ENCODE assay signal across 25 cellular contexts in genomic region chr9:114272739-114273431, GRCh38. TPM values are rescaled to one million over a fixed set of nuclear protein-coding genes. Genes with fewer than 3 reads are reported as not detected.
A peak's percentile ranks its signal among the peaks of the same experiment; 100 is the strongest.
DNase-seq lines count a peak whose midpoint lies in the region; ATAC-seq, FAIRE-seq and TF ChIP-seq lines count a peak whose summit lies in the region.
"Had no signal": no experiment of that assay in that cellular context is flagged by ENCODE, and none has a peak within 500 bp of the region (broad histone marks: within the 10 kb centered on the region; RNA-seq: fewer than 3 reads in every experiment).

No MANE protein-coding gene starts in this region.

- no peaks in the 10 kb centered on the region for H3K9me3 ChIP-seq in sigmoid colon
- H3K9me3 ChIP-seq: A549, Peyer's patch, uterus had no signal

- no peak overlapping the region for H3K27ac ChIP-seq in sigmoid colon
- H3K27ac ChIP-seq: A549, Peyer's patch, uterus had no signal

- intact Hi-C loops in sigmoid colon (cut with DNase I): loop anchor here (5.0 kb wide), 1 partner anchor 166 kb away; no protein-coding TSS in a partner anchor

- no peak overlapping the region for H3K4me3 ChIP-seq in sigmoid colon
- H3K4me3 ChIP-seq: A549, GM12878, Peyer's patch, uterus had no signal

- no peak for TF ChIP-seq POLR2A in sigmoid colon (IDR thresholded peaks at IDR 0.05)

- ATAC-seq in esophagus mucosa (peak; percentile 32), GM21526 (IDR thresholded peaks at IDR 0.05; ENCODE audit: low FRiP score, unreplicated experiment) (no peak)
- ATAC-seq: GM12878 had no signal

- peaks cover 0 to 4% (median 0%) of the 10 kb centered on the region in 4 donors for H3K36me3 ChIP-seq in sigmoid colon
- H3K36me3 ChIP-seq: Peyer's patch, uterus had no signal

- no peak for TF ChIP-seq CTCF in sigmoid colon (IDR thresholded peaks at IDR 0.05)

- WGBS in sigmoid colon, 2 donors: 79 to 83% methylated on average over 12 of the region's 12 CpGs

- H3K27me3 ChIP-seq in sigmoid colon: no peaks in the 10 kb centered on the region
- H3K27me3 ChIP-seq: Peyer's patch, uterus had no signal

- TF ChIP-seq EP300 in sigmoid colon (IDR thresholded peaks at IDR 0.05): no peak

- DNase-seq in activated effector memory CD4-positive, alpha-beta T cell treated with anti-CD3 and anti-CD28 coated beads, Interleukin-2, amount 50 U/mL, for 16 hours: peak; percentile 50
- DNase-seq in activated effector memory CD4-positive, alpha-beta T cell treated with Interleukin-2 at 50 U/mL for 16 hours: no peak
- peak; percentile 46 for DNase-seq in NCI-H82 treated with DMSO at 0.1 percent for 48 hours (lab: John Stamatoyannopoulos, UW; ENCODE audit: unreplicated experiment)
- peak; percentile 49 for DNase-seq in sigmoid colon
- DNase-seq in anterior cingulate cortex (lab: John Stamatoyannopoulos, UW): no peak
- DNase-seq in GM19239 (ENCODE audit: insufficient read length, low spot score): no peak
- DNase-seq: activated CD4-positive, alpha-beta memory T cell treated with anti-CD3 and anti-CD28 coated beads, Interleukin-2, amount 10 ng/mL, durations not matched to agents 7 days and 5 days; activated naive CD4-positive, alpha-beta T cell treated with anti-CD3 and anti-CD28 coated beads for 36 hours; NCI-H1417 treated with DMSO at 0.1 percent for 48 hours; NCI-H748 treated with DMSO at 0.1 percent for 48 hours; retina; T-helper 2 cell had no signal

- no peaks in the 10 kb centered on the region for H3K4me1 ChIP-seq in sigmoid colon
- H3K4me1 ChIP-seq: Peyer's patch, uterus had no signal

- FAIRE-seq in GM19239 (lab: Jason Lieb, UNC): no peak
- FAIRE-seq: A549, astrocyte, colon, GM12878, H1 had no signal

RNA-seq across cellular contexts. Expression of gene ORM1, which starts 50.0 kb away (rescaled TPM):
- total RNA-seq in esophagus mucosa (1.6 TPM), sigmoid colon (not detected)
- 1 to 10 TPM in 2 of 3 donors, not detected in 1; 1.1 to 1.8 TPM for polyA plus RNA-seq in sigmoid colon
- total RNA-seq: activated CD4-positive, alpha-beta memory T cell treated with anti-CD3 and anti-CD28 coated beads, Interleukin-2, amount 10 ng/mL, durations not matched to agents 7 days and 5 days; activated naive CD4-positive, alpha-beta T cell treated with anti-CD3 and anti-CD28 coated beads for 36 hours; astrocyte; H1; lower leg skin; Peyer's patch had no signal
- polyA plus RNA-seq: BJ, GM12878, IgD-negative memory B cell had no signal

RNA-seq across cellular contexts. Expression of gene ORM2, which starts 56.8 kb away (rescaled TPM):
- 0.36 TPM for total RNA-seq in esophagus mucosa
- total RNA-seq in sigmoid colon: not detected
- polyA plus RNA-seq in sigmoid colon: under 1 TPM in 1 of 3 donors, not detected in 2; 0.38 TPM
- total RNA-seq: activated CD4-positive, alpha-beta memory T cell treated with anti-CD3 and anti-CD28 coated beads, Interleukin-2, amount 10 ng/mL, durations not matched to agents 7 days and 5 days; activated naive CD4-positive, alpha-beta T cell treated with anti-CD3 and anti-CD28 coated beads for 36 hours; astrocyte; H1; lower leg skin; M059J; Peyer's patch had no signal
- polyA plus RNA-seq: BJ, GM12878, IgD-negative memory B cell had no signal

Comparison
In these comparisons a context has a peak if more than half of its experiments do, and no peak if none do; other contexts are left out.
1. DNase-seq: peak in activated effector memory CD4-positive, alpha-beta T cell treated with anti-CD3 and anti-CD28 coated beads, Interleukin-2, amount 50 U/mL, for 16 hours (single experiment), NCI-H82 treated with DMSO at 0.1 percent for 48 hours (single experiment) and sigmoid colon (single experiment); none in activated effector memory CD4-positive, alpha-beta T cell treated with Interleukin-2 at 50 U/mL for 16 hours (single experiment), anterior cingulate cortex (0 of 58) and GM19239 (single experiment).